In genomic region chr3:120284702-120285507, GRCh38 we compare ENCODE assay signal across 9 cellular contexts. TPM values are rescaled to one million over a fixed set of nuclear protein-coding genes. Genes with fewer than 3 reads are reported as not detected.
DNase-seq lines count a peak whose midpoint lies in the region; ATAC-seq lines count a peak whose summit lies in the region.
"Had no signal": no experiment of that assay in that cellular context is flagged by ENCODE, and none has a peak within 500 bp of the region (broad histone marks: within the 10 kb centered on the region; RNA-seq: fewer than 3 reads in every experiment).

TSS of gene GPR156 (minus strand) at chr3:120285222. CDS start at chr3:120244098, 41,124 bp downstream.

- peaks cover 49% of the 10 kb centered on the region for H3K27me3 Mint-ChIP-seq in activated CD4-positive, alpha-beta T cell treated with anti-CD3 and anti-CD28 coated beads for 36 hours
- H3K27me3 Mint-ChIP-seq in activated naive CD8-positive, alpha-beta T cell treated with anti-CD3 and anti-CD28 coated beads for 36 hours, result peaks cover 66% of the 10 kb centered on the region

- H3K27me3 ChIP-seq in iPS-15b (ENCODE audit: control insufficient read depth, insufficient read depth, low read length), result peaks cover 38% of the 10 kb centered on the region

- peak within 1 kb of the TSS; percentile 9 for H3K4me3 Mint-ChIP-seq in activated CD4-positive, alpha-beta T cell treated with anti-CD3 and anti-CD28 coated beads for 36 hours
- no peak within 1 kb of the TSS for H3K4me3 Mint-ChIP-seq in activated naive CD8-positive, alpha-beta T cell treated with anti-CD3 and anti-CD28 coated beads for 36 hours

- intact Hi-C loops in activated CD4-positive, alpha-beta T cell treated with anti-CD3 and anti-CD28 coated beads for 36 hours (cut with DNase I, micrococcal nuclease), result no loop called here

- CTCF ChIA-PET in activated CD4-positive, alpha-beta T cell treated with anti-CD3 and anti-CD28 coated beads for 36 hours (lab: Charles Lee), result interaction anchor here (0.6 to 0.8 kb wide), 3 partner anchors 41 to 528 kb away, joined by 3 to 5 read pairs (median 3); no protein-coding TSS in a partner anchor

- no peaks in the 10 kb centered on the region for H3K9me3 ChIP-seq in iPS-15b (ENCODE audit: control insufficient read depth, insufficient read depth, low read length)

- H3K36me3 Mint-ChIP-seq in activated CD4-positive, alpha-beta T cell treated with anti-CD3 and anti-CD28 coated beads for 36 hours (ENCODE audit: low read depth), result no peaks in the 10 kb centered on the region
- H3K36me3 Mint-ChIP-seq in activated naive CD8-positive, alpha-beta T cell treated with anti-CD3 and anti-CD28 coated beads for 36 hours, result no peaks in the 10 kb centered on the region

- H3K4me1 Mint-ChIP-seq in activated CD4-positive, alpha-beta T cell treated with anti-CD3 and anti-CD28 coated beads for 36 hours, result peaks cover 2% of the 10 kb centered on the region
- peaks cover 9% of the 10 kb centered on the region for H3K4me1 Mint-ChIP-seq in activated naive CD8-positive, alpha-beta T cell treated with anti-CD3 and anti-CD28 coated beads for 36 hours

- POLR2A ChIA-PET in activated CD4-positive, alpha-beta T cell treated with anti-CD3 and anti-CD28 coated beads for 36 hours (lab: Charles Lee), result interaction anchor here (0.7 kb wide), 1 partner anchor 15 kb away, joined by 3 read pairs; no protein-coding TSS in a partner anchor

- DNase-seq in activated CD4-positive, alpha-beta T cell treated with anti-CD3 and anti-CD28 coated beads for 36 hours, result peak; percentile 32
- no peak for DNase-seq in activated CD4-positive, alpha-beta T cell treated with anti-CD3 and anti-CD28 coated beads for 4 hours
- peak; percentile 33 for DNase-seq in activated naive CD8-positive, alpha-beta T cell treated with anti-CD3 and anti-CD28 coated beads for 36 hours
- peak; percentile 18 for DNase-seq in stimulated activated naive CD8-positive, alpha-beta T cell treated with anti-CD3 and anti-CD28 coated beads, Interleukin-15, Interleukin-2, amounts not matched to agents 100 U/mL and 50 U/mL, for 24 hours
- no peak for DNase-seq in stimulated activated CD4-positive, alpha-beta T cell treated with anti-CD3 and anti-CD28 coated beads, Interleukin-1b, Interleukin-23, amount 100 ng/mL, for 48 hours
- no peak for DNase-seq in HuH-7.5 (ENCODE audit: low spot score)
- DNase-seq: DND-41 had no signal

- H3K9ac ChIP-seq in iPS-15b (ENCODE audit: low read depth, low read length), result peak within 1 kb of the TSS; percentile 73

- no peak within 1 kb of the TSS for H3K27ac Mint-ChIP-seq in activated CD4-positive, alpha-beta T cell treated with anti-CD3 and anti-CD28 coated beads for 36 hours
- H3K27ac Mint-ChIP-seq in activated naive CD8-positive, alpha-beta T cell treated with anti-CD3 and anti-CD28 coated beads for 36 hours, result no peak within 1 kb of the TSS

- peak; percentile 74 for ATAC-seq in activated CD4-positive, alpha-beta T cell treated with anti-CD3 and anti-CD28 coated beads for 36 hours
- ATAC-seq in stimulated activated naive CD8-positive, alpha-beta T cell treated with anti-CD3 and anti-CD28 coated beads, Interleukin-15, Interleukin-2, amounts not matched to agents 100 U/mL and 50 U/mL, for 24 hours, result peak; percentile 62
- ATAC-seq in GM19395 (IDR thresholded peaks at IDR 0.05; ENCODE audit: unreplicated experiment), result no peak

- H3K36me3 ChIP-seq in iPS-15b (ENCODE audit: control insufficient read depth, insufficient read depth, low read length), result no peaks in the 10 kb centered on the region

- H3K9me3 Mint-ChIP-seq in activated CD4-positive, alpha-beta T cell treated with anti-CD3 and anti-CD28 coated beads for 36 hours (ENCODE audit: low read depth), result no peaks in the 10 kb centered on the region
- no peaks in the 10 kb centered on the region for H3K9me3 Mint-ChIP-seq in activated naive CD8-positive, alpha-beta T cell treated with anti-CD3 and anti-CD28 coated beads for 36 hours

- H3K4me3 ChIP-seq in iPS-15b (ENCODE audit: low read depth, low read length), result peak within 1 kb of the TSS; percentile 45

- peaks cover 4% of the 10 kb centered on the region for H3K4me1 ChIP-seq in iPS-15b (ENCODE audit: control insufficient read depth, insufficient read depth, low read length)

RNA-seq across cellular contexts. Expression of gene GPR156, which starts in this region (rescaled TPM):
- total RNA-seq in activated CD4-positive, alpha-beta T cell treated with anti-CD3 and anti-CD28 coated beads for 36 hours, result under 1 TPM in 1 of 2 experiments, not detected in 1; 0.11 TPM
- under 1 TPM in 1 of 2 experiments, not detected in 1; 0.10 TPM for total RNA-seq in activated naive CD8-positive, alpha-beta T cell treated with anti-CD3 and anti-CD28 coated beads for 36 hours

Comparison
In these comparisons a context has a peak if more than half of its experiments do, and no peak if none do; other contexts are left out.
1. Peak in DNase-seq and ATAC-seq in activated CD4-positive, alpha-beta T cell treated with anti-CD3 and anti-CD28 coated beads for 36 hours; RNA of the gene not detected or under 1 TPM.
2. Peak in DNase-seq in activated naive CD8-positive, alpha-beta T cell treated with anti-CD3 and anti-CD28 coated beads for 36 hours; RNA of the gene not detected or under 1 TPM.